Comparison of ENCODE assay signal across 19 cellular contexts in genomic region chr5:101679816-101680215, GRCh38.
DNase-seq lines count a peak whose midpoint lies in the region; ATAC-seq and TF ChIP-seq lines count a peak whose summit lies in the region.
"Had no signal": no experiment of that assay in that cellular context is flagged by ENCODE, and none has a peak within 500 bp of the region (broad histone marks: within the 10 kb centered on the region; RNA-seq: fewer than 3 reads in every experiment).

No MANE protein-coding gene starts in this region.

- CTCF ChIA-PET in Caco-2 (lab: Charles Lee): no interaction called here

- no peak for ATAC-seq in HG03108 (IDR thresholded peaks at IDR 0.05; ENCODE audit: unreplicated experiment)
- ATAC-seq: activated T-helper 17 cell treated with anti-CD3 and anti-CD28 coated beads, Interleukin-2, amount 50 U/mL, for 72 hours; lower lobe of right lung had no signal

- 77% methylated on average over 2 of the region's 2 CpGs for WGBS in esophagus muscularis mucosa

- H3K9ac ChIP-seq in adipocyte (ENCODE audit: low read length) (no peak overlapping the region), colonic mucosa (ENCODE audit: low read depth in 2 of 2, low read length in 2 of 2) (no peak overlapping the region)

- H3K9me3 ChIP-seq in Caco-2: no peaks in the 10 kb centered on the region
- no peaks in the 10 kb centered on the region for H3K9me3 ChIP-seq in adipocyte (ENCODE audit: control insufficient read depth, low read length)
- no peaks in the 10 kb centered on the region for H3K9me3 ChIP-seq in colonic mucosa
- no peaks in the 10 kb centered on the region for H3K9me3 ChIP-seq in esophagus muscularis mucosa
- H3K9me3 ChIP-seq: lower lobe of right lung, MG63, thoracic aorta had no signal

- intact Hi-C loops in Caco-2 (cut with micrococcal nuclease; ENCODE audit: unreplicated experiment) (loop anchor here (2.0 to 10.0 kb wide), 8 partner anchors 88 to 1143 kb away; partner anchors contain the start of gene FAM174A), colonic mucosa (cut with DNase I) (no loop called here), esophagus muscularis mucosa (cut with DNase I) (no loop called here)

- H3K27me3 ChIP-seq in Caco-2 (replicated peaks; ENCODE audit: control insufficient read depth, insufficient read depth, low read length) (no peaks in the 10 kb centered on the region), adipocyte (replicated peaks; ENCODE audit: control insufficient read depth, insufficient read depth, low read length) (no peaks in the 10 kb centered on the region), colonic mucosa (no peaks in the 10 kb centered on the region), esophagus muscularis mucosa (no peaks in the 10 kb centered on the region)

- BruUV-seq in Caco-2 (replicated peaks; lab: Mats Ljungman, UMichigan): no TSS peak

- H3K4me1 Mint-ChIP-seq in Caco-2 (ENCODE audit: low read depth, unreplicated experiment): peaks cover 11% of the 10 kb centered on the region
- H3K4me1 Mint-ChIP-seq: activated CD4-positive, alpha-beta memory T cell treated with anti-CD3 and anti-CD28 coated beads, Interleukin-2, amount 10 ng/mL, durations not matched to agents 7 days and 5 days; activated T-helper 17 cell treated with anti-CD3 and anti-CD28 coated beads, Interleukin-2, amount 50 U/mL, for 72 hours had no signal

- no peak for TF ChIP-seq EP300 in esophagus muscularis mucosa (IDR thresholded peaks at IDR 0.05)

- no peaks in the 10 kb centered on the region for H3K27me3 Mint-ChIP-seq in Caco-2 (ENCODE audit: insufficient read depth, unreplicated experiment)
- H3K27me3 Mint-ChIP-seq: activated CD4-positive, alpha-beta memory T cell treated with anti-CD3 and anti-CD28 coated beads, Interleukin-2, amount 10 ng/mL, durations not matched to agents 7 days and 5 days had no signal

- no peak overlapping the region for H3K27ac ChIP-seq in colonic mucosa
- no peak overlapping the region for H3K27ac ChIP-seq in esophagus muscularis mucosa (replicated peaks in 1 of 4)
- H3K27ac ChIP-seq: lower lobe of right lung, thoracic aorta had no signal

- H3K36me3 Mint-ChIP-seq in Caco-2 (ENCODE audit: insufficient read depth, unreplicated experiment): peaks cover 12% of the 10 kb centered on the region

- peaks cover 11% of the 10 kb centered on the region for H3K9me3 Mint-ChIP-seq in Caco-2 (ENCODE audit: unreplicated experiment)
- H3K9me3 Mint-ChIP-seq: activated CD4-positive, alpha-beta memory T cell treated with anti-CD3 and anti-CD28 coated beads, Interleukin-2, amount 10 ng/mL, durations not matched to agents 7 days and 5 days; activated T-helper 17 cell treated with anti-CD3 and anti-CD28 coated beads, Interleukin-2, amount 50 U/mL, for 72 hours; nephron progenitor cell had no signal

- H3K36me3 ChIP-seq in Caco-2 (ENCODE audit: control insufficient read depth, insufficient read depth, low read length) (no peaks in the 10 kb centered on the region), adipocyte (ENCODE audit: control insufficient read depth, insufficient read depth, low read length, severe bottlenecking) (no peaks in the 10 kb centered on the region), colonic mucosa (no peaks in the 10 kb centered on the region), esophagus muscularis mucosa (no peaks in the 10 kb centered on the region)
- H3K36me3 ChIP-seq: lower lobe of right lung, MG63, thoracic aorta had no signal

- peaks cover 6% of the 10 kb centered on the region; the same call in 1 of the 2 replicates for H3K4me1 ChIP-seq in Caco-2
- H3K4me1 ChIP-seq in adipocyte (ENCODE audit: control insufficient read depth, insufficient read depth, low read length): peaks cover 30% of the 10 kb centered on the region
- no peaks in the 10 kb centered on the region for H3K4me1 ChIP-seq in colonic mucosa
- H3K4me1 ChIP-seq in esophagus muscularis mucosa: peaks cover 0 to 4% (median 2%) of the 10 kb centered on the region in 4 donors
- H3K4me1 ChIP-seq: lower lobe of right lung had no signal

- TF ChIP-seq CTCF in Caco-2 (IDR thresholded peaks at IDR 0.05; ENCODE audit: insufficient read depth in 1 of 2, low read depth in 1 of 2, low read length in 1 of 2, severe bottlenecking in 1 of 2, unreplicated experiment in 1 of 2) (no peak), colonic mucosa (IDR thresholded peaks at IDR 0.05) (no peak), esophagus muscularis mucosa (IDR thresholded peaks at IDR 0.05) (no peak)

- H3K4me3 ChIP-seq in Caco-2 (ENCODE audit: low read depth, low read length) (no peak overlapping the region), adipocyte (ENCODE audit: low read length) (no peak overlapping the region), colonic mucosa (no peak overlapping the region), esophagus muscularis mucosa (no peak overlapping the region)
- H3K4me3 ChIP-seq: lower lobe of right lung, MG63, thoracic aorta had no signal

- no peak for TF ChIP-seq POLR2A in esophagus muscularis mucosa (IDR thresholded peaks at IDR 0.05; ENCODE audit: low read depth)

- no peak overlapping the region for H3K4me3 Mint-ChIP-seq in Caco-2 (ENCODE audit: unreplicated experiment)
- H3K4me3 Mint-ChIP-seq: activated CD4-positive, alpha-beta memory T cell treated with anti-CD3 and anti-CD28 coated beads, Interleukin-2, amount 10 ng/mL, durations not matched to agents 7 days and 5 days; activated T-helper 17 cell treated with anti-CD3 and anti-CD28 coated beads, Interleukin-2, amount 50 U/mL, for 72 hours; nephron progenitor cell had no signal

- DNase-seq in Caco-2 (no peak), MV-4-11 (lab: John Stamatoyannopoulos, UW) (peak; percentile 82), adipocyte (ENCODE audit: low read depth) (peak; percentile 7), iris pigment epithelial cell (ENCODE audit: low read depth) (peak; percentile 43), colonic mucosa (no peak), NCI-H2029 (lab: John Stamatoyannopoulos, UW) (no peak), esophagus muscularis mucosa (ENCODE audit: extremely low spot score) (no peak)
- DNase-seq: activated CD4-positive, alpha-beta memory T cell treated with anti-CD3 and anti-CD28 coated beads, Interleukin-2, amount 10 ng/mL, durations not matched to agents 7 days and 5 days; amygdala; dermis blood vessel endothelial cell; GF-D8; lower lobe of right lung; MG63; NCI-H2171; nephron progenitor cell; retina had no signal

- H3K27ac Mint-ChIP-seq in Caco-2 (ENCODE audit: unreplicated experiment): peak overlapping the region; percentile 11
- H3K27ac Mint-ChIP-seq: activated CD4-positive, alpha-beta memory T cell treated with anti-CD3 and anti-CD28 coated beads, Interleukin-2, amount 10 ng/mL, durations not matched to agents 7 days and 5 days; activated T-helper 17 cell treated with anti-CD3 and anti-CD28 coated beads, Interleukin-2, amount 50 U/mL, for 72 hours; nephron progenitor cell had no signal

- POLR2A ChIA-PET in Caco-2 (lab: Charles Lee): no interaction called here

Comparison
In these comparisons a context has a peak if more than half of its experiments do, and no peak if none do; other contexts are left out.
1. DNase-seq: peak in MV-4-11 (single experiment), adipocyte (single experiment) and iris pigment epithelial cell (single experiment); none in Caco-2 (0 of 2), colonic mucosa (single experiment), NCI-H2029 (single experiment) and esophagus muscularis mucosa (single experiment).